ENCODE assay signal across 1 cellular context in genomic region chr13:51552027-51552426, GRCh38.
TF ChIP-seq lines count a peak whose summit lies in the region.

No MANE protein-coding gene starts in this region.

TF ChIP-seq in K562, 482 proteins besides CTCF, POLR2A, EP300 and RAD21 (continued from another document and continues in another):
- TF ChIP-seq, protein P1, sequence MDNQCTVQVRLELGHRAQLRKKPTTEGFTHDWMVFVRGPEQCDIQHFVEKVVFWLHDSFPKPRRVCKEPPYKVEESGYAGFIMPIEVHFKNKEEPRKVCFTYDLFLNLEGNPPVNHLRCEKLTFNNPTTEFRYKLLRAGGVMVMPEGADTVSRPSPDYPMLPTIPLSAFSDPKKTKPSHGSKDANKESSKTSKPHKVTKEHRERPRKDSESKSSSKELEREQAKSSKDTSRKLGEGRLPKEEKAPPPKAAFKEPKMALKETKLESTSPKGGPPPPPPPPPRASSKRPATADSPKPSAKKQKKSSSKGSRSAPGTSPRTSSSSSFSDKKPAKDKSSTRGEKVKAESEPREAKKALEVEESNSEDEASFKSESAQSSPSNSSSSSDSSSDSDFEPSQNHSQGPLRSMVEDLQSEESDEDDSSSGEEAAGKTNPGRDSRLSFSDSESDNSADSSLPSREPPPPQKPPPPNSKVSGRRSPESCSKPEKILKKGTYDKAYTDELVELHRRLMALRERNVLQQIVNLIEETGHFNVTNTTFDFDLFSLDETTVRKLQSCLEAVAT (IDR thresholded peaks at IDR 0.05): no peak
- TF ChIP-seq CREM (IDR thresholded peaks at IDR 0.05; ENCODE audit: low read depth): no peak
- no peak for TF ChIP-seq HDAC8 (tag; IDR thresholded peaks at IDR 0.05)
- TF ChIP-seq, protein P2, sequence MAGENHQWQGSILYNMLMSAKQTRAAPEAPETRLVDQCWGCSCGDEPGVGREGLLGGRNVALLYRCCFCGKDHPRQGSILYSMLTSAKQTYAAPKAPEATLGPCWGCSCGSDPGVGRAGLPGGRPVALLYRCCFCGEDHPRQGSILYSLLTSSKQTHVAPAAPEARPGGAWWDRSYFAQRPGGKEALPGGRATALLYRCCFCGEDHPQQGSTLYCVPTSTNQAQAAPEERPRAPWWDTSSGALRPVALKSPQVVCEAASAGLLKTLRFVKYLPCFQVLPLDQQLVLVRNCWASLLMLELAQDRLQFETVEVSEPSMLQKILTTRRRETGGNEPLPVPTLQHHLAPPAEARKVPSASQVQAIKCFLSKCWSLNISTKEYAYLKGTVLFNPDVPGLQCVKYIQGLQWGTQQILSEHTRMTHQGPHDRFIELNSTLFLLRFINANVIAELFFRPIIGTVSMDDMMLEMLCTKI (IDR thresholded peaks at IDR 0.05; ENCODE audit: partially characterized antibody): no peak
- no peak for TF ChIP-seq PYGO2 (tag; IDR thresholded peaks at IDR 0.05)
- no peak for TF ChIP-seq PTRF (tag; IDR thresholded peaks at IDR 0.05)
- TF ChIP-seq CBX8 (IDR thresholded peaks at IDR 0.05; ENCODE audit: borderline replicate concordance, extremely low read depth, low read depth, low read length, poor library complexity, severe bottlenecking): no peak
- TF ChIP-seq ATF2 (CRISPR knock-in tag; IDR thresholded peaks at IDR 0.05): no peak
- no peak for TF ChIP-seq ZSCAN29 (IDR thresholded peaks at IDR 0.05)
- TF ChIP-seq RBM14 (IDR thresholded peaks at IDR 0.05; ENCODE audit: borderline replicate concordance, insufficient read depth, low read depth, low read length): no peak
- TF ChIP-seq MCM2 (IDR thresholded peaks at IDR 0.05; ENCODE audit: low read depth): no peak
- TF ChIP-seq, protein P3, sequence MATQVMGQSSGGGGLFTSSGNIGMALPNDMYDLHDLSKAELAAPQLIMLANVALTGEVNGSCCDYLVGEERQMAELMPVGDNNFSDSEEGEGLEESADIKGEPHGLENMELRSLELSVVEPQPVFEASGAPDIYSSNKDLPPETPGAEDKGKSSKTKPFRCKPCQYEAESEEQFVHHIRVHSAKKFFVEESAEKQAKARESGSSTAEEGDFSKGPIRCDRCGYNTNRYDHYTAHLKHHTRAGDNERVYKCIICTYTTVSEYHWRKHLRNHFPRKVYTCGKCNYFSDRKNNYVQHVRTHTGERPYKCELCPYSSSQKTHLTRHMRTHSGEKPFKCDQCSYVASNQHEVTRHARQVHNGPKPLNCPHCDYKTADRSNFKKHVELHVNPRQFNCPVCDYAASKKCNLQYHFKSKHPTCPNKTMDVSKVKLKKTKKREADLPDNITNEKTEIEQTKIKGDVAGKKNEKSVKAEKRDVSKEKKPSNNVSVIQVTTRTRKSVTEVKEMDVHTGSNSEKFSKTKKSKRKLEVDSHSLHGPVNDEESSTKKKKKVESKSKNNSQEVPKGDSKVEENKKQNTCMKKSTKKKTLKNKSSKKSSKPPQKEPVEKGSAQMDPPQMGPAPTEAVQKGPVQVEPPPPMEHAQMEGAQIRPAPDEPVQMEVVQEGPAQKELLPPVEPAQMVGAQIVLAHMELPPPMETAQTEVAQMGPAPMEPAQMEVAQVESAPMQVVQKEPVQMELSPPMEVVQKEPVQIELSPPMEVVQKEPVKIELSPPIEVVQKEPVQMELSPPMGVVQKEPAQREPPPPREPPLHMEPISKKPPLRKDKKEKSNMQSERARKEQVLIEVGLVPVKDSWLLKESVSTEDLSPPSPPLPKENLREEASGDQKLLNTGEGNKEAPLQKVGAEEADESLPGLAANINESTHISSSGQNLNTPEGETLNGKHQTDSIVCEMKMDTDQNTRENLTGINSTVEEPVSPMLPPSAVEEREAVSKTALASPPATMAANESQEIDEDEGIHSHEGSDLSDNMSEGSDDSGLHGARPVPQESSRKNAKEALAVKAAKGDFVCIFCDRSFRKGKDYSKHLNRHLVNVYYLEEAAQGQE (CRISPR knock-in tag; IDR thresholded peaks at IDR 0.05; ENCODE audit: low read depth): no peak
- TF ChIP-seq, protein P4, sequence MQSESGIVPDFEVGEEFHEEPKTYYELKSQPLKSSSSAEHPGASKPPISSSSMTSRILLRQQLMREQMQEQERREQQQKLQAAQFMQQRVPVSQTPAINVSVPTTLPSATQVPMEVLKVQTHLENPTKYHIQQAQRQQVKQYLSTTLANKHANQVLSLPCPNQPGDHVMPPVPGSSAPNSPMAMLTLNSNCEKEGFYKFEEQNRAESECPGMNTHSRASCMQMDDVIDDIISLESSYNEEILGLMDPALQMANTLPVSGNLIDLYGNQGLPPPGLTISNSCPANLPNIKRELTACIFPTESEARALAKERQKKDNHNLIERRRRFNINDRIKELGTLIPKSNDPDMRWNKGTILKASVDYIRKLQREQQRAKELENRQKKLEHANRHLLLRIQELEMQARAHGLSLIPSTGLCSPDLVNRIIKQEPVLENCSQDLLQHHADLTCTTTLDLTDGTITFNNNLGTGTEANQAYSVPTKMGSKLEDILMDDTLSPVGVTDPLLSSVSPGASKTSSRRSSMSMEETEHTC (IDR thresholded peaks at IDR 0.05): 0 out of 2 replicates have a peak, but pooled peaks have one; percentile 33
- 0 out of 2 replicates have a peak, but pooled peaks have one; percentile 17 for TF ChIP-seq NBN (IDR thresholded peaks at IDR 0.05; ENCODE audit: low read depth)
- no peak for TF ChIP-seq ZFP30 (CRISPR knock-in tag; IDR thresholded peaks at IDR 0.05; ENCODE audit: borderline replicate concordance)
- no peak for TF ChIP-seq MTA3 (IDR thresholded peaks at IDR 0.05; ENCODE audit: borderline replicate concordance)
- no peak for TF ChIP-seq SLC30A9 (CRISPR knock-in tag; IDR thresholded peaks at IDR 0.05)
- TF ChIP-seq, protein P5, sequence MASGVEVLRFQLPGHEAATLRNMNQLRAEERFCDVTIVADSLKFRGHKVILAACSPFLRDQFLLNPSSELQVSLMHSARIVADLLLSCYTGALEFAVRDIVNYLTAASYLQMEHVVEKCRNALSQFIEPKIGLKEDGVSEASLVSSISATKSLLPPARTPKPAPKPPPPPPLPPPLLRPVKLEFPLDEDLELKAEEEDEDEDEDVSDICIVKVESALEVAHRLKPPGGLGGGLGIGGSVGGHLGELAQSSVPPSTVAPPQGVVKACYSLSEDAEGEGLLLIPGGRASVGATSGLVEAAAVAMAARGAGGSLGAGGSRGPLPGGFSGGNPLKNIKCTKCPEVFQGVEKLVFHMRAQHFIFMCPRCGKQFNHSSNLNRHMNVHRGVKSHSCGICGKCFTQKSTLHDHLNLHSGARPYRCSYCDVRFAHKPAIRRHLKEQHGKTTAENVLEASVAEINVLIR (CRISPR knock-in tag; IDR thresholded peaks at IDR 0.05): no peak
- no peak for TF ChIP-seq PURB (CRISPR knock-in tag; IDR thresholded peaks at IDR 0.05; ENCODE audit: low read depth)
- no peak for TF ChIP-seq TARDBP (IDR thresholded peaks at IDR 0.05)
- TF ChIP-seq, protein P6, sequence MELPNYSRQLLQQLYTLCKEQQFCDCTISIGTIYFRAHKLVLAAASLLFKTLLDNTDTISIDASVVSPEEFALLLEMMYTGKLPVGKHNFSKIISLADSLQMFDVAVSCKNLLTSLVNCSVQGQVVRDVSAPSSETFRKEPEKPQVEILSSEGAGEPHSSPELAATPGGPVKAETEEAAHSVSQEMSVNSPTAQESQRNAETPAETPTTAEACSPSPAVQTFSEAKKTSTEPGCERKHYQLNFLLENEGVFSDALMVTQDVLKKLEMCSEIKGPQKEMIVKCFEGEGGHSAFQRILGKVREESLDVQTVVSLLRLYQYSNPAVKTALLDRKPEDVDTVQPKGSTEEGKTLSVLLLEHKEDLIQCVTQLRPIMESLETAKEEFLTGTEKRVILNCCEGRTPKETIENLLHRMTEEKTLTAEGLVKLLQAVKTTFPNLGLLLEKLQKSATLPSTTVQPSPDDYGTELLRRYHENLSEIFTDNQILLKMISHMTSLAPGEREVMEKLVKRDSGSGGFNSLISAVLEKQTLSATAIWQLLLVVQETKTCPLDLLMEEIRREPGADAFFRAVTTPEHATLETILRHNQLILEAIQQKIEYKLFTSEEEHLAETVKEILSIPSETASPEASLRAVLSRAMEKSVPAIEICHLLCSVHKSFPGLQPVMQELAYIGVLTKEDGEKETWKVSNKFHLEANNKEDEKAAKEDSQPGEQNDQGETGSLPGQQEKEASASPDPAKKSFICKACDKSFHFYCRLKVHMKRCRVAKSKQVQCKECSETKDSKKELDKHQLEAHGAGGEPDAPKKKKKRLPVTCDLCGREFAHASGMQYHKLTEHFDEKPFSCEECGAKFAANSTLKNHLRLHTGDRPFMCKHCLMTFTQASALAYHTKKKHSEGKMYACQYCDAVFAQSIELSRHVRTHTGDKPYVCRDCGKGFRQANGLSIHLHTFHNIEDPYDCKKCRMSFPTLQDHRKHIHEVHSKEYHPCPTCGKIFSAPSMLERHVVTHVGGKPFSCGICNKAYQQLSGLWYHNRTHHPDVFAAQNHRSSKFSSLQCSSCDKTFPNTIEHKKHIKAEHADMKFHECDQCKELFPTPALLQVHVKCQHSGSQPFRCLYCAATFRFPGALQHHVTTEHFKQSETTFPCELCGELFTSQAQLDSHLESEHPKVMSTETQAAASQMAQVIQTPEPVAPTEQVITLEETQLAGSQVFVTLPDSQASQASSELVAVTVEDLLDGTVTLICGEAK (IDR thresholded peaks at IDR 0.05): no peak
- TF ChIP-seq, protein P6 (CRISPR knock-in tag; IDR thresholded peaks at IDR 0.05): no peak
- TF ChIP-seq RBFOX2 (IDR thresholded peaks at IDR 0.05; ENCODE audit: low read depth, low read length): no peak
- no peak for TF ChIP-seq RFX5 (IDR thresholded peaks at IDR 0.05; ENCODE audit: low read depth, low read length)
- TF ChIP-seq ZNF780A (CRISPR knock-in tag; IDR thresholded peaks at IDR 0.05): no peak
- TF ChIP-seq NONO (IDR thresholded peaks at IDR 0.05; ENCODE audit: low read depth in 2 of 2, low read length in 1 of 2): no peak
- TF ChIP-seq, protein P7, sequence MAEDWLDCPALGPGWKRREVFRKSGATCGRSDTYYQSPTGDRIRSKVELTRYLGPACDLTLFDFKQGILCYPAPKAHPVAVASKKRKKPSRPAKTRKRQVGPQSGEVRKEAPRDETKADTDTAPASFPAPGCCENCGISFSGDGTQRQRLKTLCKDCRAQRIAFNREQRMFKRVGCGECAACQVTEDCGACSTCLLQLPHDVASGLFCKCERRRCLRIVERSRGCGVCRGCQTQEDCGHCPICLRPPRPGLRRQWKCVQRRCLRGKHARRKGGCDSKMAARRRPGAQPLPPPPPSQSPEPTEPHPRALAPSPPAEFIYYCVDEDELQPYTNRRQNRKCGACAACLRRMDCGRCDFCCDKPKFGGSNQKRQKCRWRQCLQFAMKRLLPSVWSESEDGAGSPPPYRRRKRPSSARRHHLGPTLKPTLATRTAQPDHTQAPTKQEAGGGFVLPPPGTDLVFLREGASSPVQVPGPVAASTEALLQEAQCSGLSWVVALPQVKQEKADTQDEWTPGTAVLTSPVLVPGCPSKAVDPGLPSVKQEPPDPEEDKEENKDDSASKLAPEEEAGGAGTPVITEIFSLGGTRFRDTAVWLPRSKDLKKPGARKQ (CRISPR knock-in tag; IDR thresholded peaks at IDR 0.05): no peak
- TF ChIP-seq FIP1L1 (IDR thresholded peaks at IDR 0.05; ENCODE audit: low read depth, low read length, poor library complexity, severe bottlenecking): no peak
- no peak for TF ChIP-seq POLR2H (tag; IDR thresholded peaks at IDR 0.05; ENCODE audit: low read depth)
- no peak for TF ChIP-seq ZNF232 (CRISPR knock-in tag; IDR thresholded peaks at IDR 0.05)
- no peak for TF ChIP-seq ZNF347 (CRISPR knock-in tag; IDR thresholded peaks at IDR 0.05; ENCODE audit: low read depth)
- TF ChIP-seq SMARCE1 (IDR thresholded peaks at IDR 0.05): peak; percentile 29; the same call in 1 of the 2 replicates
- TF ChIP-seq, protein P8, sequence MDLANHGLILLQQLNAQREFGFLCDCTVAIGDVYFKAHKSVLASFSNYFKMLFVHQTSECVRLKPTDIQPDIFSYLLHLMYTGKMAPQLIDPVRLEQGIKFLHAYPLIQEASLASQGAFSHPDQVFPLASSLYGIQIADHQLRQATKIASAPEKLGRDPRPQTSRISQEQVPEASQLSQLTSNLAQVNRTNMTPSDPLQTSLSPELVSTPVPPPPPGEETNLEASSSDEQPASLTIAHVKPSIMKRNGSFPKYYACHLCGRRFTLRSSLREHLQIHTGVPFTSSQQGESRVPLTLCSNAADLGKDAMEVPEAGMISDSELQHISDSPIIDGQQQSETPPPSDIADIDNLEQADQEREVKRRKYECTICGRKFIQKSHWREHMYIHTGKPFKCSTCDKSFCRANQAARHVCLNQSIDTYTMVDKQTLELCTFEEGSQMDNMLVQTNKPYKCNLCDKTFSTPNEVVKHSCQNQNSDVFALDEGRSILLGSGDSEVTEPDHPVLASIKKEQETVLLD (IDR thresholded peaks at IDR 0.05): no peak
